Comparison of ENCODE assay signal across 9 cellular contexts in the genomic region with DNA sequence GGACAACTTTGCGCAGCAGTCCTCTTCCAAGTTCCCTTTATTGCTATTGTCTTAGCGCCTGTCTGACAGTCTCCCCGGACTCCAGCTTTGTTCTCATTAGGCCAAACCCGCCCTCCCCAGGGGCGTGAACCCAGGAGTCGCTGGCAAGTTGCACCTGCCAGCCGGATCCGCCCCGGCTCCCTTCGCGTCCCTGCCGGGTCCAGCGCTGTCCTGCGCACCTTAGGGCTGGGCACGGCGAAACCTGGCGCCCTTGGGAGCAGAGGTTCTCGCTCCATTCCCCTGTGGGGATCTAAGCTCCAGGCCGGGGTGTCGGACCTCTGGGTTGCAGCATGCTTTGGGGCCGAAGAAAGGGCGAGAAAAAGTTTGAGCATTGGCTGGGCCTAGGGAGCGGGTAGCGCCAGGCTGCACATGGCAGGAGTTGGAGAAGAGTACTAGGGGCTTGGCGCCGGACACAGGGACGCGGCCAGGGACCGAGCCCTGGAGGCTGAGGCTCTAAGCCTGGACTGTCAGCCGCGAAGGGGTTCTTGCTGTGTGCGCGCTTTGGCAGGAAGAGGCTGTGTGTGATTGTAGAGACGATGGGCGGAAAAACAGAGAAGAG.
DNase-seq lines count a peak whose midpoint lies in the region; ATAC-seq and TF ChIP-seq lines count a peak whose summit lies in the region.
"Had no signal": no experiment of that assay in that cellular context is flagged by ENCODE, and none has a peak within 500 bp of the region (broad histone marks: within the 10 kb centered on the region; RNA-seq: fewer than 3 reads in every experiment).

No MANE protein-coding gene starts in this region.

- H3K36me3 ChIP-seq in SJSA1 = no peaks in the 10 kb centered on the region

- no peak overlapping the region for H3K27ac Mint-ChIP-seq in activated CD4-positive, alpha-beta memory T cell treated with anti-CD3 and anti-CD28 coated beads for 36 hours
- H3K27ac Mint-ChIP-seq: T-cell had no signal

- no peak for TF ChIP-seq CTCF in retinal pigment epithelial cell (conservative IDR thresholded peaks at IDR 0.05; ENCODE audit: low read depth, low read length)

- intact Hi-C loops in right cardiac atrium (cut with DNase I) = no loop called here
- intact Hi-C loops in activated CD4-positive, alpha-beta memory T cell treated with anti-CD3 and anti-CD28 coated beads for 36 hours (cut with micrococcal nuclease) = no loop called here

- H3K9me3 Mint-ChIP-seq in activated CD4-positive, alpha-beta memory T cell treated with anti-CD3 and anti-CD28 coated beads for 36 hours = no peaks in the 10 kb centered on the region

- DNase-seq in GM03348 (ENCODE audit: low spot score) (peak; percentile 14), SJSA1 (ENCODE audit: low read depth in 1 of 2, low spot score in 2 of 2) (peak in 1 of 2 experiments; percentile 2), right cardiac atrium (peak; percentile 16 to 50 (median 30)), retinal pigment epithelial cell (ENCODE audit: low read depth) (no peak)
- DNase-seq in activated CD8-positive, alpha-beta memory T cell treated with anti-CD3 and anti-CD28 coated beads, Interleukin-2, amount 50 U/mL, for 48 hours = no peak
- no peak for DNase-seq in activated CD4-positive, alpha-beta memory T cell treated with anti-CD3 and anti-CD28 coated beads for 36 hours
- DNase-seq in activated CD8-positive, alpha-beta memory T cell treated with anti-CD3 and anti-CD28 coated beads, Interleukin-2, amount 50 U/mL, for 4 hours = no peak
- DNase-seq: T-cell had no signal

- H3K9me3 ChIP-seq in SJSA1 (replicated peaks) (no peaks in the 10 kb centered on the region), right cardiac atrium (ENCODE audit: control insufficient read depth, low read length) (no peaks in the 10 kb centered on the region)

- ATAC-seq in right cardiac atrium = peak; percentile 66 to 67
- no peak for ATAC-seq in GM19023 (IDR thresholded peaks at IDR 0.05; ENCODE audit: unreplicated experiment)
- ATAC-seq: T-cell had no signal

- H3K27me3 Mint-ChIP-seq in activated CD4-positive, alpha-beta memory T cell treated with anti-CD3 and anti-CD28 coated beads for 36 hours = peaks cover 21% of the 10 kb centered on the region

- CTCF ChIA-PET in activated CD4-positive, alpha-beta memory T cell treated with anti-CD3 and anti-CD28 coated beads for 36 hours (lab: Charles Lee) = no interaction called here

- under 1% methylated on average over 35 of the region's 35 CpGs for WGBS in right cardiac atrium

- peaks cover 7% of the 10 kb centered on the region; the same call in 1 of the 2 replicates for H3K4me1 ChIP-seq in SJSA1 (replicated peaks)
- H3K4me1 ChIP-seq in right cardiac atrium (ENCODE audit: control insufficient read depth, insufficient read depth, low read length) = no peaks in the 10 kb centered on the region

- H3K4me1 Mint-ChIP-seq in activated CD4-positive, alpha-beta memory T cell treated with anti-CD3 and anti-CD28 coated beads for 36 hours (ENCODE audit: low read depth) = no peaks in the 10 kb centered on the region
- H3K4me1 Mint-ChIP-seq: T-cell had no signal

- H3K27me3 ChIP-seq in SJSA1 (replicated peaks) = peaks cover 26% of the 10 kb centered on the region
- H3K27me3 ChIP-seq in right cardiac atrium (ENCODE audit: control insufficient read depth, insufficient read depth) = no peaks in the 10 kb centered on the region

- H3K36me3 Mint-ChIP-seq in activated CD4-positive, alpha-beta memory T cell treated with anti-CD3 and anti-CD28 coated beads for 36 hours = no peaks in the 10 kb centered on the region
- H3K36me3 Mint-ChIP-seq: T-cell had no signal

- H3K27ac ChIP-seq in SJSA1 (no peak overlapping the region), right cardiac atrium (ENCODE audit: low read length) (no peak overlapping the region)

- POLR2A ChIA-PET in activated CD4-positive, alpha-beta memory T cell treated with anti-CD3 and anti-CD28 coated beads for 36 hours (lab: Charles Lee) = no interaction called here

- no peak overlapping the region for H3K4me3 Mint-ChIP-seq in activated CD4-positive, alpha-beta memory T cell treated with anti-CD3 and anti-CD28 coated beads for 36 hours
- H3K4me3 Mint-ChIP-seq: T-cell had no signal

- H3K4me3 ChIP-seq in SJSA1 (peak overlapping the region; percentile 14; the same call in 1 of the 2 replicates), right cardiac atrium (ENCODE audit: low read length) (peak overlapping the region; percentile 48), retinal pigment epithelial cell (ENCODE audit: low read length) (peak overlapping the region; percentile 64)

Comparison
In these comparisons a context has a peak if more than half of its experiments do, and no peak if none do; other contexts are left out.
1. DNase-seq: peak in GM03348 (single experiment) and right cardiac atrium (3 of 3); none in retinal pigment epithelial cell (single experiment), activated CD8-positive, alpha-beta memory T cell treated with anti-CD3 and anti-CD28 coated beads, Interleukin-2, amount 50 U/mL, for 48 hours (single experiment), activated CD4-positive, alpha-beta memory T cell treated with anti-CD3 and anti-CD28 coated beads for 36 hours (single experiment) and activated CD8-positive, alpha-beta memory T cell treated with anti-CD3 and anti-CD28 coated beads, Interleukin-2, amount 50 U/mL, for 4 hours (single experiment).
2. H3K4me3 ChIP-seq: peak in every context shown above with its lines; median percentile 64 in retinal pigment epithelial cell; 48 in right cardiac atrium; 14 in SJSA1.